ENCODE assay signal across 8 cellular contexts in the genomic region with DNA sequence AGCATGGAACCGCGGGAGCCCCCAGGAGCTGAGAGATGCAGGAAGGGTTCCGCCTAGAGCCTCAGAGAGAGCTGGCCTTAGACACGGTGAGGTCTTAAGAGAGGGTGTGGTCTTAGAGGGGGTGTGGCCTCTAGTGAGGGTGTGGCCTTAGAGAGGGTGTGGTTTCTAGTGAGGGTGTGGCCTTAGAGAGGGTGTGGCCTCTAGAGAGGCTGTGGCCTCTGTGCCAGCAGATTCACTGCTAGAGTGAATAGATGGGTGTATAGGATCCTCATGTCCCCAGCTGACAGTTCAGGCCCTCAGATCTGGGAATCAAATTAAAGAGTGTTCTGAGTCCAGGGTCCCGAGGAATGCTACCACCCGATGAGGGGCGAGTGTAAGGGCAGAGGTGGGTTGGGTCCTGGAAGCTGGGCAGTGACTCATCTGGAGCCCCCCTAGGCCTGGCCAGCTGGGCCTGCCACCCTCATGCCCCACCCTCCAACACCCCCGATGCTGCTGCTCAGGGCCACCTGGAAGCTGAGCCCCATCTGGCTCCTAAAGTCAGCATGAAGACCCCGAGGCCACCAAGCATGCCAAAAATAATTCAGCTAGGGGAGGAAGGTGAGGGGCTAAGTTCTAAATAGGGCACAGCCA. TPM values are rescaled to one million over a fixed set of nuclear protein-coding genes. Genes with fewer than 3 reads are reported as not detected.
DNase-seq lines count a peak whose midpoint lies in the region; ATAC-seq and TF ChIP-seq lines count a peak whose summit lies in the region.

No MANE protein-coding gene starts in this region.

- POLR2A ChIA-PET in OCI-LY7 (lab: Charles Lee): no interaction called here

- no peak for TF ChIP-seq CTCF in OCI-LY7 (conservative IDR thresholded peaks at IDR 0.05; ENCODE audit: low read length)
- TF ChIP-seq CTCF in cardiac fibroblast (IDR thresholded peaks at IDR 0.05; ENCODE audit: low read depth, low read length): no peak

- no peaks in the 10 kb centered on the region for H3K9me2 ChIP-seq in OCI-LY7 (ENCODE audit: insufficient read depth, low read length)

- no peak overlapping the region for H2AFZ ChIP-seq in OCI-LY7 (ENCODE audit: low read length)

- no peak for ATAC-seq in HG03520 (IDR thresholded peaks at IDR 0.05; ENCODE audit: unreplicated experiment)

- CTCF ChIA-PET in OCI-LY7 (lab: Charles Lee; ENCODE audit: unreplicated experiment): no interaction called here

- no peaks in the 10 kb centered on the region for H3K9me3 ChIP-seq in OCI-LY7 (ENCODE audit: low read length)

- intact Hi-C loops in OCI-LY7 (cut with micrococcal nuclease; ENCODE audit: unreplicated experiment): no loop called here

- H3K4me2 ChIP-seq in OCI-LY7 (ENCODE audit: low read length): no peak overlapping the region

- H3K36me3 ChIP-seq in OCI-LY7 (ENCODE audit: insufficient read depth, low read length): no peaks in the 10 kb centered on the region

- H4K20me1 ChIP-seq in OCI-LY7 (ENCODE audit: insufficient read depth, low read length): no peaks in the 10 kb centered on the region

- BruUV-seq in OCI-LY7 (replicated peaks; lab: Mats Ljungman, UMichigan): no TSS peak

- no peak overlapping the region for H3K27ac ChIP-seq in OCI-LY7 (ENCODE audit: low read depth, low read length, poor library complexity, severe bottlenecking)

- peak; percentile 11 to 21 for DNase-seq in stimulated activated CD4-positive, alpha-beta T cell treated with anti-CD3 and anti-CD28 coated beads, Interleukin-15, amount 100 ng/mL, for 48 hours (ENCODE audit: low read depth in 2 of 2)
- no peak for DNase-seq in stimulated activated CD4-positive, alpha-beta T cell treated with anti-CD3 and anti-CD28 coated beads, Interleukin-4, amount 100 ng/mL, for 1 hour
- DNase-seq in OCI-LY7 (ENCODE audit: low spot score) (peak; percentile 73), cardiac fibroblast (ENCODE audit: low read depth in 2 of 2) (peak; percentile 27 to 64), SHP77 (lab: John Stamatoyannopoulos, UW) (no peak), cortex of kidney (lab: John Stamatoyannopoulos, UW) (no peak)
- DNase-seq in stimulated activated CD4-positive, alpha-beta T cell treated with anti-CD3 and anti-CD28 coated beads, Interleukin-1b, Interleukin-23, amount 100 ng/mL, for 48 hours: peak; percentile 66

- no peak overlapping the region for H3K4me3 ChIP-seq in OCI-LY7 (ENCODE audit: low read depth, low read length, poor library complexity, severe bottlenecking)
- no peak overlapping the region for H3K4me3 ChIP-seq in cardiac fibroblast (replicated peaks in 1 of 2; ENCODE audit: low read depth in 2 of 2, low read length in 2 of 2)

- no peaks in the 10 kb centered on the region for H3K79me2 ChIP-seq in OCI-LY7 (ENCODE audit: insufficient read depth, low read depth, low read length)

- no peaks in the 10 kb centered on the region for H3K4me1 ChIP-seq in OCI-LY7 (ENCODE audit: insufficient read depth, low read length, poor library complexity, severe bottlenecking)

RNA-seq across cellular contexts. Expression of a gene that starts 49.5 kb away (rescaled TPM):
- total RNA-seq in OCI-LY7 (2014; rRNA removed; shearing (Covaris generic)): not detected in 2 replicates
- total RNA-seq in OCI-LY7 (2022): not detected in 2 replicates

Comparison
In these comparisons a context has a peak if more than half of its experiments do, and no peak if none do; other contexts are left out.
1. DNase-seq: peak in stimulated activated CD4-positive, alpha-beta T cell treated with anti-CD3 and anti-CD28 coated beads, Interleukin-15, amount 100 ng/mL, for 48 hours (2 of 2), OCI-LY7 (single experiment), cardiac fibroblast (2 of 2) and stimulated activated CD4-positive, alpha-beta T cell treated with anti-CD3 and anti-CD28 coated beads, Interleukin-1b, Interleukin-23, amount 100 ng/mL, for 48 hours (single experiment); none in stimulated activated CD4-positive, alpha-beta T cell treated with anti-CD3 and anti-CD28 coated beads, Interleukin-4, amount 100 ng/mL, for 1 hour (single experiment), SHP77 (0 of 2) and cortex of kidney (single experiment).